ENCODE assay signal across 1 cellular context in the genomic region with DNA sequence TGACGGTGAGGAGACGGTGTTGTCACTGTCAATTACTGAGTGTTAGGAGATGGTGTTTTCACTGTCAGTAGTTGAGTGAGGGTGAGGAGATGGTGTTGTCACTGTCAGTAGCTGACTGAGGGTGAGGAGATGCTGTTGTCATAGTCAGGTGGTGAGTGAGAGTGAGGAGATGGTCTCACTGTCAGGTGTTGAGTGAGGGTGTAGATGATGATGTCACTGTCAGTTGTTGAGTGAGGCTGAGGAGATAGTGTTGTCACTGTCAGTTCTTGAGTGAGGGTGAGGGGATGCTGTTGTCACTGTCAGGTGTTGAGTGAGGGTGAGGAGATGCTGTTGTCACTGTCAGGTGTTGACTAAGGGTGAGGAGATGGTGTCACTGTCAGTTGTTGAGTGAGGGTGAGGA.
TF ChIP-seq lines count a peak whose summit lies in the region.

No MANE protein-coding gene starts in this region.

TF ChIP-seq in HepG2, 621 proteins besides CTCF, POLR2A, EP300 and RAD21 (continued from another document):
- TF ChIP-seq CREB1 (IDR thresholded peaks at IDR 0.05) (peak; percentile 87), CREB1 (CRISPR knock-in tag; IDR thresholded peaks at IDR 0.05) (no peak), ZNF710 (CRISPR knock-in tag; IDR thresholded peaks at IDR 0.05; ENCODE audit: borderline replicate concordance) (no peak), NONO (IDR thresholded peaks at IDR 0.05) (no peak), NONO (CRISPR knock-in tag; conservative IDR thresholded peaks at IDR 0.05) (no peak), ZNF724P (CRISPR knock-in tag; IDR thresholded peaks at IDR 0.05; ENCODE audit: borderline replicate concordance) (no peak), MAZ (IDR thresholded peaks at IDR 0.05; ENCODE audit: borderline replicate concordance, low read depth, low read length) (no peak), MAZ (CRISPR knock-in tag; IDR thresholded peaks at IDR 0.05; ENCODE audit: low read depth) (no peak)
